ENCODE assay signal across 34 cellular contexts in genomic region chr21:39602793-39603192, GRCh38. TPM values are rescaled to one million over a fixed set of nuclear protein-coding genes. Genes with fewer than 3 reads are reported as not detected.
"Had no signal": no experiment of that assay in that cellular context is flagged by ENCODE, and none has a peak within 500 bp of the region (broad histone marks: within the 10 kb centered on the region; RNA-seq: fewer than 3 reads in every experiment).

No MANE protein-coding gene starts in this region.

- H3K27me3 ChIP-seq: adrenal gland, body of pancreas, brain microvascular endothelial cell, breast epithelium had no signal

- H3K4me3 ChIP-seq: adrenal gland, body of pancreas, breast epithelium had no signal

- H3K27ac ChIP-seq: adrenal gland, body of pancreas, brain microvascular endothelial cell, breast epithelium, VCaP had no signal

- H3K36me3 ChIP-seq: adrenal gland, brain microvascular endothelial cell, breast epithelium had no signal

- DNase-seq: activated B cell treated with CpG ODN at 0.5 μM for 24 hours; activated CD4-positive, alpha-beta memory T cell treated with anti-CD3 and anti-CD28 coated beads for 36 hours; activated CD4-positive, alpha-beta T cell treated with anti-CD3 and anti-CD28 coated beads for 4 hours; activated CD4-positive, alpha-beta T cell treated with anti-CD3 and anti-CD28 coated beads, Interleukin-2, amount 10 ng/mL, durations not matched to agents 24 days and 14 days; activated CD4-positive, alpha-beta T cell treated with anti-CD3 and anti-CD28 coated beads, Interleukin-2, amount 50 U/mL, for 1 hour; activated CD4-positive, alpha-beta T cell treated with anti-CD3 and anti-CD28 coated beads, Interleukin-2, amount 50 U/mL, for 4 hours; activated CD4-positive, CD25-positive, alpha-beta regulatory T cell treated with anti-CD3 and anti-CD28 coated beads, Interleukin-2, amount 50 U/mL, for 72 hours; activated CD8-positive, alpha-beta memory T cell treated with anti-CD3 and anti-CD28 coated beads, Interleukin-2, amount 50 U/mL, for 4 hours; activated CD8-positive, alpha-beta T cell treated with anti-CD3 and anti-CD28 coated beads for 36 hours; activated effector memory CD4-positive, alpha-beta T cell treated with anti-CD3 and anti-CD28 coated beads, Interleukin-2, amount 50 U/mL, for 16 hours; activated gamma-delta T cell treated with Interleukin-2 at 50 U/mL for 16 hours; activated naive CD4-positive, alpha-beta T cell; activated naive CD4-positive, alpha-beta T cell treated with anti-CD3 and anti-CD28 coated beads for 36 hours; activated naive CD4-positive, alpha-beta T cell treated with anti-CD3 and anti-CD28 coated beads, Interleukin-2, amount 50 U/mL, for 16 hours; activated naive CD8-positive, alpha-beta T cell treated with anti-CD3 and anti-CD28 coated beads for 36 hours; activated T-cell treated with anti-CD3 and anti-CD28 coated beads for 4 hours; activated T-cell treated with anti-CD3 and anti-CD28 coated beads, Interleukin-2, amount 50 U/mL, for 1 hour; activated T-cell treated with anti-CD3 and anti-CD28 coated beads, Interleukin-2, amount 50 U/mL, for 4 hours; activated T-cell treated with anti-CD3 and anti-CD28 coated beads, Interleukin-2, amount 50 U/mL, for 72 hours; adrenal gland; amniotic stem cell; body of pancreas; brain microvascular endothelial cell; central memory CD4-positive, alpha-beta T cell; T-helper 2 cell; T-helper 9 cell had no signal

- H3K4me1 ChIP-seq: adrenal gland, body of pancreas, breast epithelium had no signal

- FAIRE-seq: astrocyte, TTC549 had no signal

- ATAC-seq: activated CD8-positive, alpha-beta T cell treated with anti-CD3 and anti-CD28 coated beads for 36 hours; activated naive CD4-positive, alpha-beta T cell treated with anti-CD3 and anti-CD28 coated beads, Interleukin-2, amount 50 U/mL, for 72 hours; activated T-cell treated with anti-CD3 and anti-CD28 coated beads, Interleukin-2, amount 50 U/mL, for 4 hours; activated T-cell treated with anti-CD3 and anti-CD28 coated beads, Interleukin-2, amount 50 U/mL, for 72 hours; activated T-helper 17 cell treated with anti-CD3 and anti-CD28 coated beads, Interleukin-2, amount 50 U/mL, for 72 hours; body of pancreas had no signal

- H3K9me3 ChIP-seq: adrenal gland, body of pancreas, breast epithelium had no signal

RNA-seq across cellular contexts. Expression of gene B3GALT5, which starts 9.9 kb away (rescaled TPM):
- total RNA-seq: activated B cell treated with CpG ODN at 0.5 μM for 24 hours; activated CD4-positive, alpha-beta memory T cell treated with anti-CD3 and anti-CD28 coated beads for 36 hours; activated CD4-positive, alpha-beta T cell treated with anti-CD3 and anti-CD28 coated beads, Interleukin-2, amount 10 ng/mL, durations not matched to agents 24 days and 14 days; activated CD8-positive, alpha-beta memory T cell treated with anti-CD3 and anti-CD28 coated beads for 36 hours; activated CD8-positive, alpha-beta T cell treated with anti-CD3 and anti-CD28 coated beads for 36 hours; activated naive CD4-positive, alpha-beta T cell treated with anti-CD3 and anti-CD28 coated beads for 36 hours; activated naive CD8-positive, alpha-beta T cell treated with anti-CD3 and anti-CD28 coated beads for 36 hours; activated T-cell treated with anti-CD3 and anti-CD28 coated beads, Interleukin-2, amount 50 U/mL, for 72 hours; activated T-helper 1 cell treated with anti-CD3 and anti-CD28 coated beads, Interleukin-12 subunit alpha, Interleukin-12 subunit beta, Interleukin-2, Interleukin-4 antibody, amounts not matched to agents 30 ng/mL and 10 ng/mL and 1 ng/mL, durations not matched to agents 14 hours and 24 hours and 36 hours had no signal
